ENCODE assay signal across 27 cellular contexts in the genomic region with DNA sequence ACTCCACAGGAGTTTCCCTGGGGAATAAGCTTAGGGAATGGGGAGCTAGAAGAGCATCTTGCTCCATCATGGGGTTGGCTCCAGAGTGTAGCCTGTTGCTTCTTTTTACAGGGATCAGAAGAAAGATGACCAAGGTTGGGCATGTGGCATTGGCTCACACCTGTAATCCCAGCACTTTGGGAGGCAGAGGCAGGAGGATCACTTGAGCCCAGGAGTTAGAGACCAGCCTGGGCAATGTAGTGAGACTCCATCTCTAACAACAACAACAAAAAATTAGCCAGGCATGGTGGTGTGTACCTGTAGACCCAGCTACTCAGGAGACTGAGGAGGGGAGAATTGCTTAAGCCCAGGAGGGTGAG. TPM values are rescaled to one million over a fixed set of nuclear protein-coding genes. Genes with fewer than 3 reads are reported as not detected.
DNase-seq lines count a peak whose midpoint lies in the region; ATAC-seq and TF ChIP-seq lines count a peak whose summit lies in the region.
"Had no signal": no experiment of that assay in that cellular context is flagged by ENCODE, and none has a peak within 500 bp of the region (broad histone marks: within the 10 kb centered on the region; RNA-seq: fewer than 3 reads in every experiment).

No MANE protein-coding gene starts in this region.

- peak overlapping the region; percentile 66 to 80 for H3K27ac ChIP-seq in liver (ENCODE audit: low read depth in 1 of 2, low read length in 2 of 2)
- H3K27ac ChIP-seq: 22Rv1, C4-2B, PC-9, SJSA1 had no signal

- H3K4me3 ChIP-seq in liver (ENCODE audit: low read depth in 1 of 3, low read length in 3 of 3): no peak overlapping the region
- H3K4me3 ChIP-seq: K562, PC-9, SJSA1 had no signal

- no peaks in the 10 kb centered on the region for H3K9me3 ChIP-seq in liver (ENCODE audit: control insufficient read depth in 4 of 4, low read length in 3 of 4)
- H3K9me3 ChIP-seq: SJSA1 had no signal

- no peaks in the 10 kb centered on the region for H3K27me3 Mint-ChIP-seq in activated naive CD4-positive, alpha-beta T cell treated with anti-CD3 and anti-CD28 coated beads, Interleukin-2, amount 10 ng/mL, durations not matched to agents 7 days and 5 days
- H3K27me3 Mint-ChIP-seq: B cell had no signal

- no peak for DNase-seq in activated naive CD4-positive, alpha-beta T cell treated with anti-CD3 and anti-CD28 coated beads, Interleukin-2, amount 10 ng/mL, durations not matched to agents 7 days and 5 days
- DNase-seq in activated naive CD4-positive, alpha-beta T cell treated with Interleukin-2 at 50 U/mL for 16 hours: no peak
- no peak for DNase-seq in stimulated activated effector memory CD8-positive, alpha-beta T cell treated with anti-CD3 and anti-CD28 coated beads, Interleukin-12 subunit alpha, Interleukin-12 subunit beta, amount 100 ng/mL, for 72 hours (ENCODE audit: low spot score in 2 of 2)
- no peak for DNase-seq in left colon
- DNase-seq: DMS79 treated with DMSO at 0.1 percent for 48 hours; GF-D8; Kasumi-1; MV-4-11; NCI-H1105; NCI-H146; NCI-H1930; NCI-H446 treated with DMSO at 0.1 percent for 48 hours; NCI-H526; NK-92 treated with Interleukin-12 subunit alpha and Interleukin-12 subunit beta, amount 100 ng/mL, for 24 hours; PC-9; Right ventricle myocardium superior; RPMI8226 had no signal

- H3K27ac Mint-ChIP-seq in activated naive CD4-positive, alpha-beta T cell treated with anti-CD3 and anti-CD28 coated beads, Interleukin-2, amount 10 ng/mL, durations not matched to agents 7 days and 5 days: peak overlapping the region; percentile 66
- H3K27ac Mint-ChIP-seq in stimulated activated effector memory CD8-positive, alpha-beta T cell treated with anti-CD3 and anti-CD28 coated beads, Interleukin-12 subunit alpha, Interleukin-12 subunit beta, amount 100 ng/mL, for 72 hours: peak overlapping the region; percentile 37
- H3K27ac Mint-ChIP-seq: B cell; CD8-positive, alpha-beta T cell had no signal

- no peaks in the 10 kb centered on the region for H3K36me3 ChIP-seq in liver (ENCODE audit: control insufficient read depth in 4 of 4, insufficient read depth in 3 of 4, low read depth in 1 of 4, low read length in 3 of 4)
- H3K36me3 ChIP-seq: SJSA1 had no signal

- H3K36me3 Mint-ChIP-seq in activated naive CD4-positive, alpha-beta T cell treated with anti-CD3 and anti-CD28 coated beads, Interleukin-2, amount 10 ng/mL, durations not matched to agents 7 days and 5 days: peaks cover 13% of the 10 kb centered on the region
- H3K36me3 Mint-ChIP-seq in stimulated activated effector memory CD8-positive, alpha-beta T cell treated with anti-CD3 and anti-CD28 coated beads, Interleukin-12 subunit alpha, Interleukin-12 subunit beta, amount 100 ng/mL, for 72 hours: peaks cover 59% of the 10 kb centered on the region

- H3K9me3 Mint-ChIP-seq in activated naive CD4-positive, alpha-beta T cell treated with anti-CD3 and anti-CD28 coated beads, Interleukin-2, amount 10 ng/mL, durations not matched to agents 7 days and 5 days: no peaks in the 10 kb centered on the region
- no peaks in the 10 kb centered on the region for H3K9me3 Mint-ChIP-seq in stimulated activated effector memory CD8-positive, alpha-beta T cell treated with anti-CD3 and anti-CD28 coated beads, Interleukin-12 subunit alpha, Interleukin-12 subunit beta, amount 100 ng/mL, for 72 hours
- H3K9me3 Mint-ChIP-seq: CD8-positive, alpha-beta T cell had no signal

- H3K27me3 ChIP-seq in liver (ENCODE audit: control insufficient read depth in 4 of 4, insufficient read depth in 4 of 4, low read length in 3 of 4): no peaks in the 10 kb centered on the region
- H3K27me3 ChIP-seq: SJSA1 had no signal

- no peak overlapping the region for H3K9ac ChIP-seq in liver (ENCODE audit: low read depth in 1 of 2, low read length in 2 of 2)

- TF ChIP-seq RAD21 in liver (IDR thresholded peaks at IDR 0.05): no peak

- intact Hi-C loops in left colon (cut with DNase I, micrococcal nuclease): no loop called here

- no peaks in the 10 kb centered on the region for H3K4me1 Mint-ChIP-seq in activated naive CD4-positive, alpha-beta T cell treated with anti-CD3 and anti-CD28 coated beads, Interleukin-2, amount 10 ng/mL, durations not matched to agents 7 days and 5 days
- H3K4me1 Mint-ChIP-seq in stimulated activated effector memory CD8-positive, alpha-beta T cell treated with anti-CD3 and anti-CD28 coated beads, Interleukin-12 subunit alpha, Interleukin-12 subunit beta, amount 100 ng/mL, for 72 hours: no peaks in the 10 kb centered on the region
- H3K4me1 Mint-ChIP-seq: B cell had no signal

- CTCF ChIA-PET in activated naive CD4-positive, alpha-beta T cell treated with anti-CD3 and anti-CD28 coated beads, Interleukin-2, amount 10 ng/mL, durations not matched to agents 7 days and 5 days (lab: Charles Lee): interaction anchor here (1.6 kb wide), 1 partner anchor 13 kb away, joined by 3 read pairs; no protein-coding TSS in a partner anchor

- H3K4me3 Mint-ChIP-seq in activated naive CD4-positive, alpha-beta T cell treated with anti-CD3 and anti-CD28 coated beads, Interleukin-2, amount 10 ng/mL, durations not matched to agents 7 days and 5 days: no peak overlapping the region
- no peak overlapping the region for H3K4me3 Mint-ChIP-seq in stimulated activated effector memory CD8-positive, alpha-beta T cell treated with anti-CD3 and anti-CD28 coated beads, Interleukin-12 subunit alpha, Interleukin-12 subunit beta, amount 100 ng/mL, for 72 hours
- H3K4me3 Mint-ChIP-seq: B cell; CD8-positive, alpha-beta T cell had no signal

- H3K4me1 ChIP-seq in liver (ENCODE audit: control insufficient read depth in 4 of 4, insufficient read depth in 4 of 4, low read length in 3 of 4): peaks cover 22 to 64% (median 59%) of the 10 kb centered on the region in 4 donors
- H3K4me1 ChIP-seq: SJSA1 had no signal

- no peak for TF ChIP-seq CTCF in liver (IDR thresholded peaks at IDR 0.05; ENCODE audit: low read depth, low read length, missing input control)

- ATAC-seq in stimulated activated effector memory CD8-positive, alpha-beta T cell treated with anti-CD3 and anti-CD28 coated beads, Interleukin-12 subunit alpha, Interleukin-12 subunit beta, amount 100 ng/mL, for 72 hours: no peak
- no peak for ATAC-seq in left colon
- no peak for ATAC-seq in GM19328 (IDR thresholded peaks at IDR 0.05; ENCODE audit: unreplicated experiment)
- no peak for ATAC-seq in HG03175 (IDR thresholded peaks at IDR 0.05; ENCODE audit: unreplicated experiment)
- ATAC-seq: CD8-positive, alpha-beta T cell; HCT116; K562 had no signal

TF ChIP-seq in liver, 16 proteins besides CTCF, POLR2A, EP300 and RAD21:
- TF ChIP-seq, protein P1, sequence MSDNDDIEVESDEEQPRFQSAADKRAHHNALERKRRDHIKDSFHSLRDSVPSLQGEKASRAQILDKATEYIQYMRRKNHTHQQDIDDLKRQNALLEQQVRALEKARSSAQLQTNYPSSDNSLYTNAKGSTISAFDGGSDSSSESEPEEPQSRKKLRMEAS (IDR thresholded peaks at IDR 0.05): no peak
- no peak for TF ChIP-seq HNF4G (IDR thresholded peaks at IDR 0.05)
- no peak for TF ChIP-seq GABPA (IDR thresholded peaks at IDR 0.05 in 1 of 2, conservative IDR thresholded peaks at IDR 0.05 in 1 of 2)
- TF ChIP-seq YY1 (IDR thresholded peaks at IDR 0.05): no peak
- TF ChIP-seq RXRA (IDR thresholded peaks at IDR 0.05): no peak
- TF ChIP-seq, protein P2, sequence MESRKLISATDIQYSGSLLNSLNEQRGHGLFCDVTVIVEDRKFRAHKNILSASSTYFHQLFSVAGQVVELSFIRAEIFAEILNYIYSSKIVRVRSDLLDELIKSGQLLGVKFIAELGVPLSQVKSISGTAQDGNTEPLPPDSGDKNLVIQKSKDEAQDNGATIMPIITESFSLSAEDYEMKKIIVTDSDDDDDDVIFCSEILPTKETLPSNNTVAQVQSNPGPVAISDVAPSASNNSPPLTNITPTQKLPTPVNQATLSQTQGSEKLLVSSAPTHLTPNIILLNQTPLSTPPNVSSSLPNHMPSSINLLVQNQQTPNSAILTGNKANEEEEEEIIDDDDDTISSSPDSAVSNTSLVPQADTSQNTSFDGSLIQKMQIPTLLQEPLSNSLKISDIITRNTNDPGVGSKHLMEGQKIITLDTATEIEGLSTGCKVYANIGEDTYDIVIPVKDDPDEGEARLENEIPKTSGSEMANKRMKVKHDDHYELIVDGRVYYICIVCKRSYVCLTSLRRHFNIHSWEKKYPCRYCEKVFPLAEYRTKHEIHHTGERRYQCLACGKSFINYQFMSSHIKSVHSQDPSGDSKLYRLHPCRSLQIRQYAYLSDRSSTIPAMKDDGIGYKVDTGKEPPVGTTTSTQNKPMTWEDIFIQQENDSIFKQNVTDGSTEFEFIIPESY (IDR thresholded peaks at IDR 0.05): no peak
- no peak for TF ChIP-seq FOXA2 (IDR thresholded peaks at IDR 0.05)

RNA-seq across cellular contexts. Expression of a gene that starts 18.4 kb away (rescaled TPM):
- total RNA-seq in liver (10 to 100 TPM in 1 of 2 donors, 1 to 10 TPM in 1; 9.2 to 10.6 TPM), left colon (10 to 100 TPM; 14.0 to 19.2 TPM)
- polyA plus RNA-seq in liver: 10 to 100 TPM; 20.7 to 23.5 TPM

RNA-seq across cellular contexts. Expression of a gene that starts 18.7 kb away (rescaled TPM):
- total RNA-seq in liver (1 to 10 TPM in 1 of 2 donors, under 1 TPM in 1; 0.17 to 4.1 TPM), left colon (1 to 10 TPM; 1.3 to 2.2 TPM)
- under 1 TPM; 0.13 to 0.24 TPM for polyA plus RNA-seq in liver

RNA-seq across cellular contexts. Expression of a gene that starts 28.9 kb away (rescaled TPM):
- total RNA-seq in liver: 10 to 100 TPM; 19.0 to 26.6 TPM
- 10 to 100 TPM; 11.4 to 19.5 TPM for polyA plus RNA-seq in liver
- total RNA-seq in left colon: 10 to 100 TPM; 65.2 to 72.3 TPM
